16 cellular contexts compared by ENCODE assay signal in the genomic region with DNA sequence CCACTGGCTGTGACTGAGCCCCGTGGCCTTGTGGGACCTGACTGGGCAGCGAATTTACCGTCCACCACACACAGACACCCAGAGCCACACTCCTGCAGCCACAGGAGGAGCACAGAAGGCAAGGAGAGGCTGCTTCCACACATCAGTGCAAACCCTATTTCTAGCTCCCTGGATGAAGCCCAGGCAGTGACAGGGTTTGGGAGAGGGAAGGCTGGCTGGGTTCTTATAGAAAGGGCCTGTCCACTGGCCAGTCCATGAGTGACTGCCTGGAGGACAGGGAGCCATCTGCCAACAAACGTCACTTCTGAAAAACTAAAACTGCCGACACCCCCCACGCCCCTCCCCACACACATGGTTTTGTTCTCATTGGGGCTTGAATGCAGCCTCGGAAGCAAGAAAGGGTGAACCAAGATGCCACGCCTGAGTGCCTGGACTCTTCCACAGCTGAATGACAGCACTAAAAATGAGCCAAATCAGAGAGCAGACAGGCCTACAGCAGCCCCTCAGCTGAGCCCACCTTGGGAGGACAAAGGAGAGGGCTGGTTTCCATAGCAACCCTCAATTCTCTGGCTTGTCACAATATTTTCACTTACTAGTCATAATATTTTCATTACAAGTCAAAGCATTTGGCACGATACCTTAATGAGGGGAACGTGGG. TPM values are rescaled to one million over a fixed set of nuclear protein-coding genes. Genes with fewer than 3 reads are reported as not detected.
A peak's percentile ranks its signal among the peaks of the same experiment; 100 is the strongest.
DNase-seq lines count a peak whose midpoint lies in the region; ATAC-seq and TF ChIP-seq lines count a peak whose summit lies in the region.
"Had no signal": no experiment of that assay in that cellular context is flagged by ENCODE, and none has a peak within 500 bp of the region (broad histone marks: within the 10 kb centered on the region; RNA-seq: fewer than 3 reads in every experiment).

No MANE protein-coding gene starts in this region.

- ATAC-seq in thoracic aorta (ENCODE audit: insufficient number of reproducible peaks, low FRiP score, low read depth) = no peak
- ATAC-seq in GM18861 (IDR thresholded peaks at IDR 0.05; ENCODE audit: unreplicated experiment) = no peak
- no peak for ATAC-seq in GM19467 (IDR thresholded peaks at IDR 0.05; ENCODE audit: unreplicated experiment)

- H3K27me3 ChIP-seq in esophagus muscularis mucosa = no peaks in the 10 kb centered on the region
- no peaks in the 10 kb centered on the region for H3K27me3 ChIP-seq in thoracic aorta (replicated peaks; ENCODE audit: insufficient read depth)
- no peaks in the 10 kb centered on the region for H3K27me3 ChIP-seq in Peyer's patch

- peak overlapping the region; percentile 47 for H3K27ac ChIP-seq in OCI-LY7 (ENCODE audit: low read depth, low read length, poor library complexity, severe bottlenecking)
- peak overlapping the region; percentile 50 to 72 (median 58) for H3K27ac ChIP-seq in esophagus muscularis mucosa (replicated peaks in 1 of 4)
- H3K27ac ChIP-seq in thoracic aorta = peak overlapping the region; percentile 36 to 59
- H3K27ac ChIP-seq in Peyer's patch = no peak overlapping the region
- H3K27ac ChIP-seq: SK-N-MC had no signal

- TF ChIP-seq EP300 in esophagus muscularis mucosa (IDR thresholded peaks at IDR 0.05) = no peak

- CTCF ChIA-PET in OCI-LY7 (lab: Charles Lee; ENCODE audit: unreplicated experiment) = no interaction called here

- POLR2A ChIA-PET in OCI-LY7 (lab: Charles Lee) = interaction anchor here (0.5 kb wide), 1 partner anchor 73 kb away, joined by 5 read pairs; no protein-coding TSS in a partner anchor

- no peaks in the 10 kb centered on the region for H3K79me2 ChIP-seq in OCI-LY7 (ENCODE audit: insufficient read depth, low read depth, low read length)

- no peak for TF ChIP-seq CTCF in OCI-LY7 (conservative IDR thresholded peaks at IDR 0.05; ENCODE audit: low read length)
- no peak for TF ChIP-seq CTCF in esophagus muscularis mucosa (IDR thresholded peaks at IDR 0.05)
- no peak for TF ChIP-seq CTCF in thoracic aorta (IDR thresholded peaks at IDR 0.05)
- no peak for TF ChIP-seq CTCF in Peyer's patch (IDR thresholded peaks at IDR 0.05)

- peak; percentile 53 for DNase-seq in OCI-LY7 (ENCODE audit: low spot score)
- DNase-seq in esophagus muscularis mucosa (ENCODE audit: extremely low spot score) = no peak
- peak; percentile 47 for DNase-seq in myocyte (ENCODE audit: low read depth)
- DNase-seq in thoracic aorta (ENCODE audit: low spot score) = no peak
- no peak for DNase-seq in Peyer's patch
- DNase-seq: activated CD4-positive, alpha-beta memory T cell treated with anti-CD3 and anti-CD28 coated beads, Interleukin-2, amount 10 ng/mL, durations not matched to agents 7 days and 5 days; amniotic stem cell; MM.1S; NCI-H2171; occipital lobe; stimulated activated CD4-positive, alpha-beta T cell treated with anti-CD3 and anti-CD28 coated beads, Interleukin-15, amount 100 ng/mL, for 24 hours had no signal

- intact Hi-C loops in OCI-LY7 (cut with micrococcal nuclease; ENCODE audit: unreplicated experiment) (no loop called here), esophagus muscularis mucosa (cut with DNase I) (no loop called here)

- no peaks in the 10 kb centered on the region for H4K20me1 ChIP-seq in OCI-LY7 (ENCODE audit: insufficient read depth, low read length)

- H2AFZ ChIP-seq in OCI-LY7 (ENCODE audit: low read length) = no peak overlapping the region

- H3K4me1 ChIP-seq in OCI-LY7 (ENCODE audit: insufficient read depth, low read length, poor library complexity, severe bottlenecking) (peaks cover 48% of the 10 kb centered on the region), esophagus muscularis mucosa (peaks cover 49 to 99% (median 98%) of the 10 kb centered on the region in 4 donors), thoracic aorta (ENCODE audit: control insufficient read depth in 1 of 2, low read depth in 2 of 2) (peaks cover 25 to 73% of the 10 kb centered on the region in 2 donors), Peyer's patch (peaks cover 0 to 57% (median 1%) of the 10 kb centered on the region in 4 donors)

- H3K4me2 ChIP-seq in OCI-LY7 (ENCODE audit: low read length) = peak overlapping the region; percentile 56

- no peaks in the 10 kb centered on the region for H3K9me2 ChIP-seq in OCI-LY7 (ENCODE audit: insufficient read depth, low read length)

- H3K9me3 ChIP-seq in OCI-LY7 (ENCODE audit: low read length) = no peaks in the 10 kb centered on the region
- no peaks in the 10 kb centered on the region for H3K9me3 ChIP-seq in esophagus muscularis mucosa
- H3K9me3 ChIP-seq in thoracic aorta = no peaks in the 10 kb centered on the region
- H3K9me3 ChIP-seq in Peyer's patch = no peaks in the 10 kb centered on the region

- H3K4me3 ChIP-seq in OCI-LY7 (ENCODE audit: low read depth, low read length, poor library complexity, severe bottlenecking) = peak overlapping the region; percentile 29
- no peak overlapping the region for H3K4me3 ChIP-seq in esophagus muscularis mucosa
- no peak overlapping the region for H3K4me3 ChIP-seq in thoracic aorta
- no peak overlapping the region for H3K4me3 ChIP-seq in Peyer's patch
- H3K4me3 ChIP-seq: SK-N-MC had no signal

- 67% methylated on average over 6 of the region's 10 CpGs for WGBS in esophagus muscularis mucosa

- BruUV-seq in OCI-LY7 (replicated peaks; lab: Mats Ljungman, UMichigan) = no TSS peak

- H3K36me3 ChIP-seq in OCI-LY7 (ENCODE audit: insufficient read depth, low read length) = no peaks in the 10 kb centered on the region
- H3K36me3 ChIP-seq in esophagus muscularis mucosa = peaks cover 8 to 40% (median 36%) of the 10 kb centered on the region in 4 donors
- H3K36me3 ChIP-seq in thoracic aorta = peaks cover 8% of the 10 kb centered on the region
- peaks cover 0 to 44% (median 0%) of the 10 kb centered on the region in 3 donors for H3K36me3 ChIP-seq in Peyer's patch

- TF ChIP-seq POLR2A in esophagus muscularis mucosa (IDR thresholded peaks at IDR 0.05; ENCODE audit: low read depth) = no peak
- no peak for TF ChIP-seq POLR2A in Peyer's patch (IDR thresholded peaks at IDR 0.05)

RNA-seq across cellular contexts. Expression of a gene that starts 38.4 kb away (rescaled TPM):
- total RNA-seq in OCI-LY7 (2014; rRNA removed; shearing (Covaris generic)) = 13.6 and 16.8 TPM in 2 replicates
- total RNA-seq in OCI-LY7 (2022) (41.2 and 46.3 TPM in 2 replicates), esophagus muscularis mucosa (10 to 100 TPM; 61.5 to 86.6 (median 65.4) TPM), myocyte (77.4 and 86.8 TPM in 2 replicates), thoracic aorta (100 to 1,000 TPM; 113 to 163 TPM), Peyer's patch (100 to 1,000 TPM; 169 to 328 (median 249) TPM)
- polyA plus RNA-seq in myocyte (2012) = 135 TPM

RNA-seq across cellular contexts. Expression of a gene that starts 56.1 kb away (rescaled TPM):
- total RNA-seq in OCI-LY7 (2014; rRNA removed; shearing (Covaris generic)) = not detected in 2 replicates
- total RNA-seq in OCI-LY7 (2022) = not detected in 2 replicates
- not detected for total RNA-seq in esophagus muscularis mucosa
- not detected in 2 replicates for total RNA-seq in myocyte
- polyA plus RNA-seq in myocyte (2012) = not detected
- total RNA-seq in thoracic aorta = not detected
- total RNA-seq in Peyer's patch = not detected
- total RNA-seq: activated CD4-positive, alpha-beta memory T cell treated with anti-CD3 and anti-CD28 coated beads, Interleukin-2, amount 10 ng/mL, durations not matched to agents 7 days and 5 days; activated T-helper 1 cell treated with anti-CD3 and anti-CD28 coated beads, Interleukin-12 subunit alpha, Interleukin-12 subunit beta, Interleukin-2, Interleukin-4 antibody, amounts not matched to agents 30 ng/mL and 10 ng/mL and 1 ng/mL, durations not matched to agents 14 hours and 24 hours and 36 hours; dermis blood vessel endothelial cell; occipital lobe had no signal

Comparison
In these comparisons a context has a peak if more than half of its experiments do, and no peak if none do; other contexts are left out.
1. DNase-seq: peak in OCI-LY7 (single experiment) and myocyte (single experiment); none in esophagus muscularis mucosa (single experiment), thoracic aorta (single experiment) and Peyer's patch (0 of 3).
2. H3K27ac ChIP-seq: peak in OCI-LY7 (single experiment), esophagus muscularis mucosa (4 of 4) and thoracic aorta (2 of 2); none in Peyer's patch (0 of 4).